9 cellular contexts compared by ENCODE assay signal in the genomic region with DNA sequence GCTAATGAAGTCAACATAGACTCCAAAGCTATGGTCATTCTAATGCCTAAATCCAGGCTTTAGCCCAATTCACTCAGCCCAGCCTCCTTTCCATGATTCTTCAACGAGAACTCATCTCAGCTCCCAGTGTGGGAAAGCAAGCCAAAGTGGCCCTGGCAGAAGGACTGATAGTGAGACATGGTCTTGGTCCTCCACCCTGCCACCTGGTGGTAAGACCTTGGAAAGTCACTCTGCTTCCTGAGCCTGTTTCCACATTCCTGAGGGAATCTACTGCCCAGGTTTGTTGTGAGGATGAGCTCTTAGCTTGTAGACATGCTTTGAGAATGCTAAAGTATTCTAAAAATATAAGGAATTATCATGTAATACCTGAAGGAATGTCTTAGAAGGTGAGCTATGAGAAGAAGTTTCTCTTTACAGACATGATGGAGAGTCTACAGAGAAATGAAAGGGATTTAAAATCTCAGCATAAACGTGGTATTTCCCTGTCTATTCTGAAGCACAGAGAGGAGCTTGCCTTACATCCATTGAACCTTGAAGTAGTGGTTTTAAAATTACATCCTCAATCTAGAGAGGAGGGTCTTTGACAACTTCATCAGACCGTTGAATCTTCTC.
A peak's percentile ranks its signal among the peaks of the same experiment; 100 is the strongest.
DNase-seq lines count a peak whose midpoint lies in the region; ATAC-seq lines count a peak whose summit lies in the region.
"Had no signal": no experiment of that assay in that cellular context is flagged by ENCODE, and none has a peak within 500 bp of the region (broad histone marks: within the 10 kb centered on the region; RNA-seq: fewer than 3 reads in every experiment).

No MANE protein-coding gene starts in this region.

- H3K4me3 ChIP-seq in right cardiac atrium (ENCODE audit: low read length) = no peak overlapping the region
- H3K4me3 ChIP-seq in skeletal muscle cell (ENCODE audit: low read depth, low read length) = no peak overlapping the region

- H3K27ac ChIP-seq in right cardiac atrium (ENCODE audit: low read length) = no peak overlapping the region

- no peaks in the 10 kb centered on the region for H3K9me3 ChIP-seq in right cardiac atrium (ENCODE audit: control insufficient read depth, low read length)

- H3K27me3 ChIP-seq in right cardiac atrium (ENCODE audit: control insufficient read depth, insufficient read depth) = no peaks in the 10 kb centered on the region

- intact Hi-C loops in right cardiac atrium (cut with DNase I) = loop anchor here in 3 of 4 donors (2.0 to 5.0 kb wide), 2 partner anchors 122 to 123 kb away; no protein-coding TSS in a partner anchor

- 38% methylated on average over 3 of the region's 3 CpGs for WGBS in right cardiac atrium

- H3K4me1 ChIP-seq in right cardiac atrium (ENCODE audit: control insufficient read depth, insufficient read depth, low read length) = no peaks in the 10 kb centered on the region

- DNase-seq in AG08396 (ENCODE audit: low spot score) (peak; percentile 79), GM03348 (ENCODE audit: low spot score) (peak; percentile 87), NCI-H2227 treated with DMSO at 0.1 percent for 48 hours (lab: John Stamatoyannopoulos, UW) (peak; percentile 40), amniotic stem cell (lab: John Stamatoyannopoulos, UW) (peak; percentile 33), right cardiac atrium (peak; percentile 68 to 89 (median 72)), skeletal muscle cell (ENCODE audit: low read depth) (peak; percentile 18)
- DNase-seq: naive B cell had no signal

- ATAC-seq in HG02678 (IDR thresholded peaks at IDR 0.05; ENCODE audit: unreplicated experiment) (peak; percentile 72), right cardiac atrium (peak; percentile 80 to 85), GM19395 (IDR thresholded peaks at IDR 0.05; ENCODE audit: unreplicated experiment) (no peak)

Comparison
In these comparisons a context has a peak if more than half of its experiments do, and no peak if none do; other contexts are left out.
1. DNase-seq: peak in every context shown above with its lines; median percentile 87 in GM03348; 79 in AG08396; 72 in right cardiac atrium; 40 in NCI-H2227 treated with DMSO at 0.1 percent for 48 hours; 33 in amniotic stem cell; 18 in skeletal muscle cell.